9 cellular contexts compared by ENCODE assay signal in the genomic region with DNA sequence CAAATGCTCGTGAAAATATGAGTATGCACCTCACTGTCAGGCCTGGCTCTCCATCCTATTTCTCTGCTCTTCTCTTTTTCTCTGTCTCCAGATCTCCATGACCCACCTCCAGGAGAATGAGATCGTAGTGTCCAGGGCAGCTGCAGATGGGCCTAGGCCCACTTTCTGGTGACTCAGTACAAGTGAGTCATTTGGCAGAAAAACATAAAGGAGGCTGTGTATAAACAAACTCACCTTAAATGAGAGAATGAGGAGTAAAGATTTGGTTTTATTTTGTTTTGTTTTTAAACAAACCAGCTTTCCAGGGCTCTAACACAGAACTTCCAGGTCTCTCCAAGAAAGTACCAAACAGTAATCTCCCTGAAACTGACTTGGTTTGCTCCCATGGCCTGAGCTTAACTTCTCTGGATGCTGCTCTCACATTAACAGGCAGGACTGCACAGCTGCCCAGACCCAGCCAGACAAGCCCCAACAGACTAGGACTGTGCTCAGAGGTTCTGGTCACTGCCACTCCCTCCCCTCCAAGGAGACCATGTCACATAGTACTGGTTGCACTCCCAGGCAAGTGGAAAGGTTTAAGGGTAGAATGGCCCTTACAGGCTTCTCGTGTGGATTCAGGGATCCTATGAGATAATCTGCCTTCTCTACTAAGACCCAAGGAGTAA. TPM values are rescaled to one million over a fixed set of nuclear protein-coding genes. Genes with fewer than 3 reads are reported as not detected.
A peak's percentile ranks its signal among the peaks of the same experiment; 100 is the strongest.
DNase-seq lines count a peak whose midpoint lies in the region; ATAC-seq and TF ChIP-seq lines count a peak whose summit lies in the region.
"Had no signal": no experiment of that assay in that cellular context is flagged by ENCODE, and none has a peak within 500 bp of the region (broad histone marks: within the 10 kb centered on the region; RNA-seq: fewer than 3 reads in every experiment).

No MANE protein-coding gene starts in this region.

- H3K4me3 ChIP-seq in breast epithelium: no peak overlapping the region

- DNase-seq in AG08395 (ENCODE audit: low spot score) (peak; percentile 69), HS-27A (ENCODE audit: low read depth) (peak; percentile 66), breast epithelium (ENCODE audit: low spot score in 2 of 2) (no peak), naive B cell (no peak), NCI-H69 (lab: John Stamatoyannopoulos, UW) (no peak), left colon (no peak)

- H3K36me3 ChIP-seq in breast epithelium: no peaks in the 10 kb centered on the region

- peak overlapping the region; percentile 52 to 96 for H3K27ac ChIP-seq in breast epithelium
- H3K27ac ChIP-seq: KMS-11 had no signal

- H3K36me3 Mint-ChIP-seq in naive B cell: no peaks in the 10 kb centered on the region

- H3K9me3 ChIP-seq in breast epithelium: no peaks in the 10 kb centered on the region

- H3K27me3 Mint-ChIP-seq in naive B cell: peaks cover 21 to 28% (median 26%) of the 10 kb centered on the region in 3 donors

- ATAC-seq in naive B cell (ENCODE audit: low read depth in 2 of 2) (no peak), HG03571 (IDR thresholded peaks at IDR 0.05; ENCODE audit: unreplicated experiment) (no peak), HG02642 (IDR thresholded peaks at IDR 0.05; ENCODE audit: poor library complexity, unreplicated experiment) (no peak), left colon (no peak)

- no peak for TF ChIP-seq CTCF in breast epithelium (IDR thresholded peaks at IDR 0.05)

- H3K27me3 ChIP-seq in breast epithelium: no peaks in the 10 kb centered on the region

- H3K27ac Mint-ChIP-seq in naive B cell: peak overlapping the region in 2 of 6 donors; percentile 19 to 41

- peak overlapping the region in 7 of 8 donors; percentile 35 to 80 (median 60) for H3K4me3 Mint-ChIP-seq in naive B cell

- peaks cover 23 to 32% (median 26%) of the 10 kb centered on the region in 3 donors for H3K4me1 Mint-ChIP-seq in naive B cell

- H3K9me3 Mint-ChIP-seq in naive B cell: peaks cover 0 to 2% (median 0%) of the 10 kb centered on the region in 7 donors

- H3K4me1 ChIP-seq in breast epithelium: peaks cover 4 to 9% of the 10 kb centered on the region in 2 donors

- no peak for TF ChIP-seq POLR2A in breast epithelium (IDR thresholded peaks at IDR 0.05)

- intact Hi-C loops in breast epithelium (cut with DNase I; ENCODE audit: low total_unique reads): loop anchor here (1.0 kb wide), 1 partner anchor 38 kb away; no protein-coding TSS in a partner anchor
- intact Hi-C loops in left colon (cut with DNase I, micrococcal nuclease): no loop called here

RNA-seq across cellular contexts. Expression of a gene that starts 1.5 kb away (rescaled TPM):
- 10 to 100 TPM; 36.0 to 45.9 (median 45.1) TPM for total RNA-seq in breast epithelium
- 1 to 10 TPM in 3 of 6 donors, under 1 TPM in 2, not detected in 1; 0.73 to 1.8 (median 1.1) TPM for polyA plus RNA-seq in naive B cell (ENCODE audit: low read depth in 6 of 6)
- 10 to 100 TPM in 1 of 2 donors, 1 to 10 TPM in 1; 9.8 to 17.4 TPM for total RNA-seq in left colon

Comparison
In these comparisons a context has a peak if more than half of its experiments do, and no peak if none do; other contexts are left out.
1. DNase-seq: peak in AG08395 (single experiment) and HS-27A (single experiment); none in breast epithelium (0 of 2), naive B cell (single experiment), NCI-H69 (single experiment) and left colon (0 of 2).